In genomic region chr3:4995500-4996053, GRCh38 we compare ENCODE assay signal across 12 cellular contexts. TPM values are rescaled to one million over a fixed set of nuclear protein-coding genes. Genes with fewer than 3 reads are reported as not detected.
DNase-seq lines count a peak whose midpoint lies in the region; ATAC-seq, FAIRE-seq and TF ChIP-seq lines count a peak whose summit lies in the region.
"Had no signal": no experiment of that assay in that cellular context is flagged by ENCODE, and none has a peak within 500 bp of the region (broad histone marks: within the 10 kb centered on the region; RNA-seq: fewer than 3 reads in every experiment).

No MANE protein-coding gene starts in this region.

- no peak for DNase-seq in A549 (ENCODE audit: low read depth in 1 of 2, low spot score in 1 of 2)
- DNase-seq in M059J (ENCODE audit: low read depth), result peak; percentile 98
- no peak for DNase-seq in nephron progenitor cell
- no peak for DNase-seq in NCI-H1105 treated with DMSO at 0.1 percent for 48 hours (lab: John Stamatoyannopoulos, UW)
- DNase-seq: CD4-positive, CD25-positive, alpha-beta regulatory T cell; cortex of kidney; NCI-H2171 had no signal

- CTCF ChIA-PET in A549 (lab: Yijun Ruan, JAX), result interaction anchor here (0.8 to 3.5 kb wide), 4 partner anchors 9 to 275 kb away, joined by 3 to 31 read pairs (median 6); partner anchors contain the start of gene BHLHE40

- H3K9me3 Mint-ChIP-seq in nephron progenitor cell, result no peaks in the 10 kb centered on the region
- H3K9me3 Mint-ChIP-seq: CD4-positive, CD25-positive, alpha-beta regulatory T cell had no signal

- H3K4me3 Mint-ChIP-seq in nephron progenitor cell, result no peak overlapping the region
- H3K4me3 Mint-ChIP-seq: CD4-positive, CD25-positive, alpha-beta regulatory T cell had no signal

- H3K27ac ChIP-seq in A549 (peak overlapping the region; percentile 83 to 91), cingulate gyrus (ENCODE audit: low read depth, low read length) (peak overlapping the region; percentile 4)
- H3K27ac ChIP-seq: VCaP had no signal

- WGBS in A549 (ENCODE audit: missing lambda C conversion rate), result 54% methylated on average over 9 of the region's 9 CpGs

- peak in 1 of 2 experiments; percentile 30; a peak in 3 of 6 replicates for ATAC-seq in A549
- no peak for ATAC-seq in HG03460 (IDR thresholded peaks at IDR 0.05; ENCODE audit: unreplicated experiment)
- ATAC-seq in HG03342 (IDR thresholded peaks at IDR 0.05; ENCODE audit: unreplicated experiment), result no peak
- ATAC-seq in GM19455 (IDR thresholded peaks at IDR 0.05; ENCODE audit: unreplicated experiment), result no peak

- peaks cover 6% of the 10 kb centered on the region for H3K27me3 Mint-ChIP-seq in nephron progenitor cell (ENCODE audit: low read depth, poor library complexity)
- H3K27me3 Mint-ChIP-seq: CD4-positive, CD25-positive, alpha-beta regulatory T cell had no signal

- H3K4me2 ChIP-seq in A549, result peak overlapping the region; percentile 48; the same call in 2 of the 3 replicates

- H3K36me3 Mint-ChIP-seq in nephron progenitor cell (ENCODE audit: low read depth), result no peaks in the 10 kb centered on the region
- H3K36me3 Mint-ChIP-seq: CD4-positive, CD25-positive, alpha-beta regulatory T cell had no signal

- TF ChIP-seq EP300 in A549 (IDR thresholded peaks at IDR 0.05), result no peak

- H3K9me3 ChIP-seq in A549, result no peaks in the 10 kb centered on the region

- no peak for TF ChIP-seq RAD21 in A549 (conservative IDR thresholded peaks at IDR 0.05 in 1 of 2, IDR thresholded peaks at IDR 0.05 in 1 of 2)

- no peak for TF ChIP-seq CTCF in A549 (IDR thresholded peaks at IDR 0.05)
- no peak for TF ChIP-seq CTCF in nephron progenitor cell (IDR thresholded peaks at IDR 0.05)

- H3K27ac Mint-ChIP-seq in nephron progenitor cell, result peak overlapping the region; percentile 48

- no peak overlapping the region for H3K4me3 ChIP-seq in A549

- no peak for FAIRE-seq in A549 (lab: Jason Lieb, UNC)

- POLR2A ChIA-PET in A549 (lab: Yijun Ruan, JAX), result interaction anchor here (1.1 to 2.2 kb wide), 6 partner anchors 9 to 31 kb away, joined by 3 to 8 read pairs (median 5); partner anchors contain the start of gene BHLHE40

- peaks cover 54% of the 10 kb centered on the region for H3K4me1 Mint-ChIP-seq in nephron progenitor cell
- H3K4me1 Mint-ChIP-seq: CD4-positive, CD25-positive, alpha-beta regulatory T cell had no signal

- TF ChIP-seq POLR2A in A549 (IDR thresholded peaks at IDR 0.05; ENCODE audit: low read length), result no peak

- H3K4me1 ChIP-seq in A549, result peaks cover 55% of the 10 kb centered on the region

TF ChIP-seq in A549, 52 proteins besides CTCF, POLR2A, EP300 and RAD21:
- TF ChIP-seq FOSL2 (IDR thresholded peaks at IDR 0.05) (no peak), FOSL2 (CRISPR knock-in tag; IDR thresholded peaks at IDR 0.05) (peak; percentile 25; the same call in 1 of the 2 replicates), GATA3 (IDR thresholded peaks at IDR 0.05; ENCODE audit: borderline replicate concordance) (no peak)

RNA-seq across cellular contexts. Expression of gene BHLHE40, which starts 16.3 kb away (rescaled TPM):
- polyA plus RNA-seq in A549 (2011; rRNA removed), result 160 and 171 TPM in 2 replicates
- polyA plus RNA-seq in A549 (2012; cell fraction: cytosol; rRNA removed), result 90.0 and 114 TPM in 2 replicates
- polyA plus RNA-seq in A549 (2012; cell fraction: nucleus; rRNA removed), result 210 and 265 TPM in 2 replicates
- 65.7 to 105 TPM (median 102 TPM) in 3 replicates for polyA plus RNA-seq in A549 (2017; fragmentation: RNase III; extraction: RNeasy Plus Mini Kit Qiagen cat#74134 plus additional on column Dnase treatment)
- polyA minus RNA-seq in A549 (2011; rRNA and poly(A)+ RNA removed), result 221 and 248 TPM in 2 replicates
- 39.0 and 41.3 TPM in 2 replicates for total RNA-seq in M059J (2014; rRNA removed; shearing (Covaris generic))
